19 cellular contexts compared by ENCODE assay signal in the genomic region with DNA sequence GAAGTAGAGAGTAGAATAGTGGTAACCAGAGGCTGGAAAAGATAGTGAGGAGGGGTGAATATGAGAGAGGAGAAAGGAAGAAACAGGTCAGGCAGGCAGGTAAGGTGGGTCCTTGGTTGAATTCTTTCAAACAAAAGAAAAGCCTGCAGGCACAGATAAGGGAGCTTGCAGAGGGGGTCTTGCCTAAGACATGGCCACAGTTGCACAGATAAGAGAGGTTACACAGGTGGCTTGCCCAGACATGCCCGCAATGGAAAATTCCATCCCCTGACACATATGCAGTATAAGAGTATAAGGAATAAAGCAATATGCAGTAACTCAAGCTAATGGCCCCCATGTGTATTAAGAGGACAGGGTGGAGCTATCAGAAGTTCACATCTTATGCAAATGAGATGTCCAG.
"Had no signal": no experiment of that assay in that cellular context is flagged by ENCODE, and none has a peak within 500 bp of the region (broad histone marks: within the 10 kb centered on the region; RNA-seq: fewer than 3 reads in every experiment).

No MANE protein-coding gene starts in this region.

- H3K9me3 ChIP-seq: heart right ventricle, lower lobe of right lung, tibial nerve had no signal

- H3K4me2 ChIP-seq: neural progenitor cell had no signal

- H3K4me3 ChIP-seq: heart right ventricle, lower lobe of right lung, neural progenitor cell, tibial nerve had no signal

- H3K27me3 Mint-ChIP-seq: activated B cell treated with CpG ODN at 0.5 μM for 24 hours; activated CD4-positive, alpha-beta memory T cell treated with anti-CD3 and anti-CD28 coated beads for 36 hours; activated naive CD8-positive, alpha-beta T cell treated with anti-CD3 and anti-CD28 coated beads, Interleukin-2, amount 10 ng/mL, durations not matched to agents 7 days and 5 days; naive thymus-derived CD4-positive, alpha-beta T cell had no signal

- H3K4me1 Mint-ChIP-seq: activated B cell treated with CpG ODN at 0.5 μM for 24 hours; activated naive CD8-positive, alpha-beta T cell treated with anti-CD3 and anti-CD28 coated beads, Interleukin-2, amount 10 ng/mL, durations not matched to agents 7 days and 5 days; naive thymus-derived CD4-positive, alpha-beta T cell had no signal

- H3K36me3 ChIP-seq: heart right ventricle, lower lobe of right lung, neural progenitor cell, tibial nerve had no signal

- H3K9ac ChIP-seq: neural progenitor cell had no signal

- H3K4me3 Mint-ChIP-seq: activated B cell treated with CpG ODN at 0.5 μM for 24 hours; activated CD4-positive, alpha-beta memory T cell treated with anti-CD3 and anti-CD28 coated beads for 36 hours; activated naive CD4-positive, alpha-beta T cell treated with anti-CD3 and anti-CD28 coated beads for 36 hours; activated naive CD8-positive, alpha-beta T cell treated with anti-CD3 and anti-CD28 coated beads, Interleukin-2, amount 10 ng/mL, durations not matched to agents 7 days and 5 days; activated T-cell treated with anti-CD3 and anti-CD28 coated beads, Interleukin-2, amount 50 U/mL, for 72 hours; naive thymus-derived CD4-positive, alpha-beta T cell; neural progenitor cell had no signal

- H3K27ac ChIP-seq: heart right ventricle, lower lobe of right lung, neural progenitor cell, tibial nerve had no signal

- DNase-seq: activated B cell treated with CpG ODN at 0.5 μM for 24 hours; activated CD4-positive, alpha-beta memory T cell treated with anti-CD3 and anti-CD28 coated beads for 36 hours; activated CD4-positive, alpha-beta T cell treated with anti-CD3 and anti-CD28 coated beads for 4 hours; activated effector memory CD4-positive, alpha-beta T cell treated with Interleukin-2 at 50 U/mL for 16 hours; activated naive CD4-positive, alpha-beta T cell treated with anti-CD3 and anti-CD28 coated beads for 36 hours; activated naive CD8-positive, alpha-beta T cell treated with anti-CD3 and anti-CD28 coated beads, Interleukin-2, amount 10 ng/mL, durations not matched to agents 7 days and 5 days; activated T-cell treated with anti-CD3 and anti-CD28 coated beads, Interleukin-2, amount 50 U/mL, for 72 hours; amniotic stem cell; cortex of kidney; foreskin fibroblast; heart right ventricle; lower lobe of right lung; naive thymus-derived CD4-positive, alpha-beta T cell; stimulated activated CD4-positive, alpha-beta T cell treated with anti-CD3 and anti-CD28 coated beads, Interleukin-12 subunit alpha, Interleukin-12 subunit beta, amount 100 ng/mL, for 4 hours; stimulated activated CD4-positive, alpha-beta T cell treated with anti-CD3 and anti-CD28 coated beads, Interleukin-4, amount 100 ng/mL, for 4 hours; stimulated activated naive CD8-positive, alpha-beta T cell treated with anti-CD3 and anti-CD28 coated beads, Interleukin-15, Interleukin-2, amounts not matched to agents 100 U/mL and 50 U/mL, for 24 hours; T-helper 9 cell had no signal

- ATAC-seq: activated T-cell treated with anti-CD3 and anti-CD28 coated beads, Interleukin-2, amount 50 U/mL, for 72 hours; heart right ventricle; lower lobe of right lung; naive thymus-derived CD4-positive, alpha-beta T cell; stimulated activated naive CD8-positive, alpha-beta T cell treated with anti-CD3 and anti-CD28 coated beads, Interleukin-15, Interleukin-2, amounts not matched to agents 100 U/mL and 50 U/mL, for 24 hours had no signal

- H3K36me3 Mint-ChIP-seq: activated CD4-positive, alpha-beta memory T cell treated with anti-CD3 and anti-CD28 coated beads for 36 hours; activated naive CD8-positive, alpha-beta T cell treated with anti-CD3 and anti-CD28 coated beads, Interleukin-2, amount 10 ng/mL, durations not matched to agents 7 days and 5 days; naive thymus-derived CD4-positive, alpha-beta T cell; neural progenitor cell had no signal

- H3K4me1 ChIP-seq: heart right ventricle, lower lobe of right lung, tibial nerve had no signal

- H3K9me3 Mint-ChIP-seq: activated naive CD4-positive, alpha-beta T cell treated with anti-CD3 and anti-CD28 coated beads for 36 hours; activated naive CD8-positive, alpha-beta T cell treated with anti-CD3 and anti-CD28 coated beads, Interleukin-2, amount 10 ng/mL, durations not matched to agents 7 days and 5 days had no signal

- H3K27me3 ChIP-seq: neural progenitor cell, tibial nerve had no signal

- H3K27ac Mint-ChIP-seq: activated B cell treated with CpG ODN at 0.5 μM for 24 hours; activated CD4-positive, alpha-beta memory T cell treated with anti-CD3 and anti-CD28 coated beads for 36 hours; activated naive CD4-positive, alpha-beta T cell treated with anti-CD3 and anti-CD28 coated beads for 36 hours; activated naive CD8-positive, alpha-beta T cell treated with anti-CD3 and anti-CD28 coated beads, Interleukin-2, amount 10 ng/mL, durations not matched to agents 7 days and 5 days; activated T-cell treated with anti-CD3 and anti-CD28 coated beads, Interleukin-2, amount 50 U/mL, for 72 hours; naive thymus-derived CD4-positive, alpha-beta T cell; neural progenitor cell had no signal

- H2AFZ ChIP-seq: neural progenitor cell had no signal
